1 cellular context compared by ENCODE assay signal in the genomic region with DNA sequence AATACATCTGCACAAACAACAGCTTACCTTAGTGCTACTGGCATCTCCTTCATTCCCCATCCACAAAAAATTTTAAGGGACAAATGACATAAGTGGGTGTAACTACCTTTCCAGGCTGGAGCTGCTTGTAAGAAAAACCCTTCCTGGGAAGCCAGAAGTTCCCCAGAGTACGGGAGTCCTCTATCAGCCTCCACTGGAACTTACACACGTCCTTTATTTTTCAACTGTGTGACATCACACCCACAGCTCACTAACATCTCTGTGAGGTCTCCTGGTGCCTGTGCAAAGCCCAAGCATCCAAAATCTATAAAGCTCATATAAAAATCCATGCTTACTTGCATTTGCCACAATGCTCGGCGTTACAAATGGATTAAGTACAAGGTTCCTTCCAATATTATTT.
TF ChIP-seq lines count a peak whose summit lies in the region.

No MANE protein-coding gene starts in this region.

TF ChIP-seq in IMR-90, 13 proteins besides CTCF, POLR2A, EP300 and RAD21:
- TF ChIP-seq CEBPB (IDR thresholded peaks at IDR 0.05; ENCODE audit: low read depth, low read length) (no peak), RCOR1 (IDR thresholded peaks at IDR 0.05; ENCODE audit: insufficient replicate concordance, low read length) (no peak), MAZ (IDR thresholded peaks at IDR 0.05; ENCODE audit: borderline replicate concordance, low read depth, low read length) (no peak), BHLHE40 (IDR thresholded peaks at IDR 0.05; ENCODE audit: low read depth, low read length) (no peak), CHD1 (IDR thresholded peaks at IDR 0.05; ENCODE audit: low read depth, low read length) (no peak), NFE2L2 (IDR thresholded peaks at IDR 0.05; ENCODE audit: low read depth, low read length) (no peak)
- TF ChIP-seq, protein P1, sequence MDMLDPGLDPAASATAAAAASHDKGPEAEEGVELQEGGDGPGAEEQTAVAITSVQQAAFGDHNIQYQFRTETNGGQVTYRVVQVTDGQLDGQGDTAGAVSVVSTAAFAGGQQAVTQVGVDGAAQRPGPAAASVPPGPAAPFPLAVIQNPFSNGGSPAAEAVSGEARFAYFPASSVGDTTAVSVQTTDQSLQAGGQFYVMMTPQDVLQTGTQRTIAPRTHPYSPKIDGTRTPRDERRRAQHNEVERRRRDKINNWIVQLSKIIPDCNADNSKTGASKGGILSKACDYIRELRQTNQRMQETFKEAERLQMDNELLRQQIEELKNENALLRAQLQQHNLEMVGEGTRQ (IDR thresholded peaks at IDR 0.05; ENCODE audit: low read depth, low read length): no peak
- TF ChIP-seq, protein P2, sequence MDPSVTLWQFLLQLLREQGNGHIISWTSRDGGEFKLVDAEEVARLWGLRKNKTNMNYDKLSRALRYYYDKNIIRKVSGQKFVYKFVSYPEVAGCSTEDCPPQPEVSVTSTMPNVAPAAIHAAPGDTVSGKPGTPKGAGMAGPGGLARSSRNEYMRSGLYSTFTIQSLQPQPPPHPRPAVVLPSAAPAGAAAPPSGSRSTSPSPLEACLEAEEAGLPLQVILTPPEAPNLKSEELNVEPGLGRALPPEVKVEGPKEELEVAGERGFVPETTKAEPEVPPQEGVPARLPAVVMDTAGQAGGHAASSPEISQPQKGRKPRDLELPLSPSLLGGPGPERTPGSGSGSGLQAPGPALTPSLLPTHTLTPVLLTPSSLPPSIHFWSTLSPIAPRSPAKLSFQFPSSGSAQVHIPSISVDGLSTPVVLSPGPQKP (IDR thresholded peaks at IDR 0.05; ENCODE audit: borderline replicate concordance, low read depth, low read length): no peak
